Comparison of ENCODE assay signal across 22 cellular contexts in the genomic region with DNA sequence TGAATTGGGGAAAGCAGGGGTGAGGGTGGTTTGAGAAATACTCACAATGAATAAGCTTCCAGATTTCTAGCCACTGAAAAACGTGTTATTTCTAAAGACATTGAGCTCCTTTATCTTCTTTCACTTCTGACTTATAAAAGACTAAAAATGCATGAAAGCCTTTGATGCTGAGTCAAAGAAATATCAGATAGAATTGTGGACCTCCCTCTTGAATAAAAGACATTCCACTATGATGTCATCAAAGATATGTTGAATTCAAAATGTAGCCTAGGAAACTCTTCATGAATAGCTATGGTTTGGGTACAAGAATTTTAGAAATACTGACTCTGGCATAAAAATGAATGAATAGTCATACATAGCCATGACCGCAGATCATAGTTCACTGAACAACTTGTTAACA. TPM values are rescaled to one million over a fixed set of nuclear protein-coding genes. Genes with fewer than 3 reads are reported as not detected.
DNase-seq lines count a peak whose midpoint lies in the region; ATAC-seq and TF ChIP-seq lines count a peak whose summit lies in the region.
"Had no signal": no experiment of that assay in that cellular context is flagged by ENCODE, and none has a peak within 500 bp of the region (broad histone marks: within the 10 kb centered on the region; RNA-seq: fewer than 3 reads in every experiment).

No MANE protein-coding gene starts in this region.

- TF ChIP-seq CTCF in astrocyte of the spinal cord (IDR thresholded peaks at IDR 0.05; ENCODE audit: low read depth, low read length) = no peak

- DNase-seq in GM23248 (peak; percentile 13), M059J (ENCODE audit: low read depth) (peak; percentile 16), astrocyte of the spinal cord (ENCODE audit: low read depth, low spot score) (peak; percentile 57), iris pigment epithelial cell (ENCODE audit: low read depth) (peak; percentile 17), caudate nucleus (lab: John Stamatoyannopoulos, UW) (no peak)
- DNase-seq in activated CD8-positive, alpha-beta memory T cell treated with anti-CD3 and anti-CD28 coated beads, Interleukin-2, amount 50 U/mL, for 48 hours = no peak
- DNase-seq in naive thymus-derived CD8-positive, alpha-beta T cell = no peak
- DNase-seq: CD4-positive, CD25-positive, alpha-beta regulatory T cell; Kasumi-1; MV-4-11; NCI-H2029; NCI-H526 treated with DMSO at 0.1 percent for 48 hours; PC-9; Right ventricle myocardium superior; RPMI8226 had no signal

- H3K4me1 Mint-ChIP-seq in naive thymus-derived CD8-positive, alpha-beta T cell = no peaks in the 10 kb centered on the region
- H3K4me1 Mint-ChIP-seq: CD4-positive, CD25-positive, alpha-beta regulatory T cell had no signal

- H3K36me3 Mint-ChIP-seq in naive thymus-derived CD8-positive, alpha-beta T cell = no peaks in the 10 kb centered on the region
- H3K36me3 Mint-ChIP-seq: CD4-positive, CD25-positive, alpha-beta regulatory T cell had no signal

- H3K9ac ChIP-seq in GM23248 = no peak overlapping the region
- H3K9ac ChIP-seq: BLaER1 had no signal

- peaks cover 0 to 3% (median 0%) of the 10 kb centered on the region in 5 donors for H3K27me3 Mint-ChIP-seq in naive thymus-derived CD8-positive, alpha-beta T cell
- H3K27me3 Mint-ChIP-seq: CD4-positive, CD25-positive, alpha-beta regulatory T cell had no signal

- H2AFZ ChIP-seq in GM23248 = no peak overlapping the region
- H2AFZ ChIP-seq: PC-9 had no signal

- POLR2A ChIA-PET in naive thymus-derived CD8-positive, alpha-beta T cell (lab: Charles Lee) = no interaction called here

- H3K4me3 ChIP-seq in GM23248 = no peak overlapping the region
- H3K4me3 ChIP-seq in astrocyte of the spinal cord (ENCODE audit: low read depth, low read length) = no peak overlapping the region
- H3K4me3 ChIP-seq: BLaER1, HAP-1, K562, PC-9, SJSA1 had no signal

- H3K9me2 ChIP-seq in GM23248 (ENCODE audit: insufficient read depth) = no peaks in the 10 kb centered on the region

- no peaks in the 10 kb centered on the region for H3K9me3 Mint-ChIP-seq in naive thymus-derived CD8-positive, alpha-beta T cell
- H3K9me3 Mint-ChIP-seq: CD4-positive, CD25-positive, alpha-beta regulatory T cell had no signal

- H3K4me3 Mint-ChIP-seq in naive thymus-derived CD8-positive, alpha-beta T cell = no peak overlapping the region
- H3K4me3 Mint-ChIP-seq: CD4-positive, CD25-positive, alpha-beta regulatory T cell had no signal

- H3K27me3 ChIP-seq in GM23248 (replicated peaks; ENCODE audit: insufficient read depth) = no peaks in the 10 kb centered on the region
- H3K27me3 ChIP-seq: BLaER1, SJSA1 had no signal

- no peaks in the 10 kb centered on the region for H4K20me1 ChIP-seq in GM23248 (ENCODE audit: insufficient read depth)
- H4K20me1 ChIP-seq: BLaER1 had no signal

- no peaks in the 10 kb centered on the region for H3K9me3 ChIP-seq in GM23248 (ENCODE audit: low read depth)
- H3K9me3 ChIP-seq: BLaER1, HAP-1, SJSA1 had no signal

- H3K36me3 ChIP-seq in GM23248 (ENCODE audit: low read depth) = no peaks in the 10 kb centered on the region
- H3K36me3 ChIP-seq: BLaER1, HAP-1, SJSA1 had no signal

- in situ Hi-C loops in GM23248 (cut with MboI) (no loop called here), astrocyte of the spinal cord (cut with HindIII; ENCODE audit: low sequenced_read_pairs) (no loop called here)

- ATAC-seq in naive thymus-derived CD8-positive, alpha-beta T cell = no peak
- ATAC-seq: K562 had no signal

- H3K27ac Mint-ChIP-seq in naive thymus-derived CD8-positive, alpha-beta T cell = no peak overlapping the region
- H3K27ac Mint-ChIP-seq: CD4-positive, CD25-positive, alpha-beta regulatory T cell had no signal

- WGBS in GM23248 (ENCODE audit: low coverage in 1 of 2, low lambda C conversion rate in 2 of 2, missing lambda C conversion rate in 2 of 2), 2 experiments = 49 to 60% methylated on average over 2 of the region's 2 CpGs

- peaks cover 11% of the 10 kb centered on the region; the same call in 1 of the 2 replicates for H3F3A ChIP-seq in GM23248 (ENCODE audit: insufficient read depth)

- peaks cover 13% of the 10 kb centered on the region for H3K4me1 ChIP-seq in GM23248 (ENCODE audit: insufficient read depth)
- H3K4me1 ChIP-seq: BLaER1, SJSA1 had no signal

- H3K27ac ChIP-seq in GM23248 = no peak overlapping the region
- no peak overlapping the region for H3K27ac ChIP-seq in caudate nucleus (ENCODE audit: low read depth, low read length)
- H3K27ac ChIP-seq: BLaER1, HL-60, PC-9, SJSA1 had no signal

- H3K4me2 ChIP-seq in GM23248 (ENCODE audit: unreplicated experiment) = no peak overlapping the region
- H3K4me2 ChIP-seq: BLaER1, PC-9 had no signal

- H3K79me2 ChIP-seq in GM23248 (ENCODE audit: insufficient read depth) = no peaks in the 10 kb centered on the region

RNA-seq across cellular contexts. Expression of gene COL24A1, which starts 44.7 kb away (rescaled TPM):
- total RNA-seq in GM23248 (2014; rRNA removed; shearing (Covaris generic)) = 0.22 and 0.25 TPM in 2 replicates
- polyA plus RNA-seq in GM23248 (2016; fragmentation: Nextera tagmentation; extraction: Ambion mirVana) = 0.22 and 0.23 TPM in 2 replicates
- total RNA-seq in M059J (2014; rRNA removed; shearing (Covaris generic)) = 0.69 and 2.2 TPM in 2 replicates
- not detected for total RNA-seq in naive thymus-derived CD8-positive, alpha-beta T cell
- not detected for polyA plus RNA-seq in naive thymus-derived CD8-positive, alpha-beta T cell
- total RNA-seq: HT-29, MCF 10A had no signal
- polyA plus RNA-seq: CD4-positive, CD25-positive, alpha-beta regulatory T cell had no signal

Comparison
In these comparisons a context has a peak if more than half of its experiments do, and no peak if none do; other contexts are left out.
1. DNase-seq: peak in GM23248 (single experiment), M059J (single experiment), astrocyte of the spinal cord (single experiment) and iris pigment epithelial cell (single experiment); none in caudate nucleus (0 of 61), activated CD8-positive, alpha-beta memory T cell treated with anti-CD3 and anti-CD28 coated beads, Interleukin-2, amount 50 U/mL, for 48 hours (single experiment) and naive thymus-derived CD8-positive, alpha-beta T cell (0 of 10).